Comparison of ENCODE assay signal across 11 cellular contexts in the genomic region with DNA sequence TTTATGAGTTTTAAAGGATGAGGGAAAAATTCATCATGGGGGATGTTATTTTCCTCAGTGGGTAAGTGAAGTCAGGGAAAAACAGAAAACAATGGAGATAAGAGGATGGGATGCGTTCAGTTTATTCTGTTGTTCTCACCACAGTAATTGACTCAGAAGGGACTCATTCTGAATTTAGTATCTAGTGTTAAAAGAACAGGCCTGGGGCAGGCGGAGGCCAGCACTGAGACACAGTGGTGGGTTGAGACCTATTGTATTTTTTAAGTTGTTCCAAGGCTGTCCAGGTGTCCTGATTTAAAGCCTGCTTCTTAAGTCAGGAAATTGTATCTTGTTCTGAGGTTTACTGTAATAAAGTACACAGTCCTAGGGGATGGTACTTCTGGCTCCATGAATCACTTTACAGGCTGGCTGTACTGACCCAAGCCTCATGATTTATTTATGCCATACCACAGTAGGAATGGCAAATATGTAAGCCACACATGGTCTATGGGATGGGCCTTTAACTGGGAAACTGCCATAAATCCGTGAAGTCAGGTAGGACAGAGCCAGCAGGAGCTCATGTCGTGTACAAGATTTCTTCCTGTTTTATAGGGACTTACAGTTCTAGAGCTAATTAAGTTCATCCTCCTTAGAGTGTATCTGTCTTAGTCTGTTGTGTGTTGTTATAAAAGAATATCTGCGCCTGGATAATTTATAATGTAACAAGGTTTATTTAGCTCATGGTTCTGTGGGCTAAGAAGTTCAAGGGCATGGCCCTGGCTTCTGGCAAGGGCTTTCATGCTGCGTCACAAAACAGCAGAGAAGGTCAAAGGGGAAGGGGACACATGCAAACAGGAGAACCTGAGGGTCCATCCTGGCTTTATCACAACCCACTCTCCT.
DNase-seq lines count a peak whose midpoint lies in the region; ATAC-seq, FAIRE-seq and TF ChIP-seq lines count a peak whose summit lies in the region.
"Had no signal": no experiment of that assay in that cellular context is flagged by ENCODE, and none has a peak within 500 bp of the region (broad histone marks: within the 10 kb centered on the region; RNA-seq: fewer than 3 reads in every experiment).

No MANE protein-coding gene starts in this region.

- WGBS in heart right ventricle, 2 donors: 71 to 72% methylated on average over 6 of the region's 6 CpGs

- H3K4me1 ChIP-seq in heart right ventricle: peaks cover 0 to 7% (median 0%) of the 10 kb centered on the region in 9 donors

- peaks cover 0 to 3% (median 0%) of the 10 kb centered on the region in 9 donors for H3K36me3 ChIP-seq in heart right ventricle
- H3K36me3 ChIP-seq: ovary had no signal

- no peaks in the 10 kb centered on the region for H3K9me3 ChIP-seq in heart right ventricle
- H3K9me3 ChIP-seq: ovary had no signal

- H3K4me3 ChIP-seq in heart right ventricle (no peak overlapping the region), retinal pigment epithelial cell (ENCODE audit: low read length) (no peak overlapping the region)
- H3K4me3 ChIP-seq: ovary had no signal

- ATAC-seq in heart right ventricle (peak in 6 of 8 donors; percentile 22 to 66 (median 40)), GM18870 (IDR thresholded peaks at IDR 0.05; ENCODE audit: unreplicated experiment) (no peak)

- FAIRE-seq in H54 (lab: Jason Lieb, UNC): peak; percentile 99

- H3K27ac ChIP-seq in heart right ventricle: peak overlapping the region in 1 of 10 donors; percentile 7
- H3K27ac ChIP-seq: ovary had no signal

- TF ChIP-seq CTCF in heart right ventricle (IDR thresholded peaks at IDR 0.05): no peak
- TF ChIP-seq CTCF in retinal pigment epithelial cell (conservative IDR thresholded peaks at IDR 0.05; ENCODE audit: low read depth, low read length): no peak

- DNase-seq in H54 (ENCODE audit: insufficient read length, low spot score): peak; percentile 61
- peak; percentile 34 for DNase-seq in T1000 (lab: John Stamatoyannopoulos, UW)
- no peak for DNase-seq in heart right ventricle
- peak; percentile 89 for DNase-seq in retinal pigment epithelial cell (ENCODE audit: low read depth)
- no peak for DNase-seq in NCI-H774 (lab: John Stamatoyannopoulos, UW)
- DNase-seq in germinal center (ENCODE audit: low spot score): no peak
- no peak for DNase-seq in stimulated activated CD4-positive, alpha-beta T cell treated with anti-CD3 and anti-CD28 coated beads, Interleukin-15, amount 100 ng/mL, for 24 hours
- DNase-seq: activated effector memory CD4-positive, alpha-beta T cell treated with anti-CD3 and anti-CD28 coated beads, Interleukin-2, amount 50 U/mL, for 16 hours; NCI-H2107 had no signal

- TF ChIP-seq POLR2A in H54 (IDR thresholded peaks at IDR 0.05; ENCODE audit: low read depth, low read length): no peak

- no peaks in the 10 kb centered on the region for H3K27me3 ChIP-seq in heart right ventricle
- H3K27me3 ChIP-seq: ovary had no signal

- intact Hi-C loops in heart right ventricle (cut with DNase I): no loop called here

Comparison
In these comparisons a context has a peak if more than half of its experiments do, and no peak if none do; other contexts are left out.
1. DNase-seq: peak in H54 (single experiment), T1000 (single experiment) and retinal pigment epithelial cell (single experiment); none in heart right ventricle (0 of 2), NCI-H774 (single experiment), germinal center (single experiment) and stimulated activated CD4-positive, alpha-beta T cell treated with anti-CD3 and anti-CD28 coated beads, Interleukin-15, amount 100 ng/mL, for 24 hours (single experiment).